In genomic region chr15:48396020-48396419, GRCh38 we compare ENCODE assay signal across 19 cellular contexts.
A peak's percentile ranks its signal among the peaks of the same experiment; 100 is the strongest.
DNase-seq lines count a peak whose midpoint lies in the region; ATAC-seq and TF ChIP-seq lines count a peak whose summit lies in the region.
"Had no signal": no experiment of that assay in that cellular context is flagged by ENCODE, and none has a peak within 500 bp of the region (broad histone marks: within the 10 kb centered on the region; RNA-seq: fewer than 3 reads in every experiment).

No MANE protein-coding gene starts in this region.

- H3K4me1 ChIP-seq in ACC112 (ENCODE audit: control insufficient read depth, insufficient read depth, low read length, unreplicated experiment) (peaks cover 46% of the 10 kb centered on the region), adipocyte (ENCODE audit: control insufficient read depth, insufficient read depth, low read length) (peaks cover 76% of the 10 kb centered on the region), A673 (ENCODE audit: insufficient read depth, low read length, poor library complexity, severe bottlenecking) (peaks cover 15% of the 10 kb centered on the region)

- H3K27me3 ChIP-seq in ACC112 (ENCODE audit: insufficient read depth, low read length) (no peaks in the 10 kb centered on the region), adipocyte (replicated peaks; ENCODE audit: control insufficient read depth, insufficient read depth, low read length) (no peaks in the 10 kb centered on the region), A673 (replicated peaks; ENCODE audit: insufficient read depth, low read depth, low read length, poor library complexity) (no peaks in the 10 kb centered on the region)
- H3K27me3 ChIP-seq: SJSA1 had no signal

- H3K79me2 ChIP-seq in ACC112 (ENCODE audit: control insufficient read depth, insufficient read depth, low read length, unreplicated experiment): no peaks in the 10 kb centered on the region

- ATAC-seq in stimulated activated naive CD8-positive, alpha-beta T cell treated with anti-CD3 and anti-CD28 coated beads, Interleukin-15, Interleukin-2, amounts not matched to agents 100 U/mL and 50 U/mL, for 24 hours: no peak
- no peak for ATAC-seq in GM18517 (IDR thresholded peaks at IDR 0.05; ENCODE audit: unreplicated experiment)
- ATAC-seq: K562 had no signal

- POLR2A ChIA-PET in A673 (lab: Charles Lee; ENCODE audit: low non-redundant PET): interaction anchor here (0.6 kb wide), 1 partner anchor 148 kb away, joined by 5 read pairs; no protein-coding TSS in a partner anchor

- H3K27ac ChIP-seq in ACC112 (ENCODE audit: low read depth, low read length) (peak overlapping the region; percentile 82), A673 (ENCODE audit: low read depth, low read length, poor library complexity, severe bottlenecking) (no peak overlapping the region)
- H3K27ac ChIP-seq: SJSA1 had no signal

- no TSS peak for BruUV-seq in A673 (replicated peaks; lab: Mats Ljungman, UMichigan)

- H3K4me3 ChIP-seq in ACC112 (ENCODE audit: low read depth, low read length): peak overlapping the region; percentile 42; the same call in 1 of the 2 replicates
- H3K4me3 ChIP-seq in adipocyte (ENCODE audit: low read length): no peak overlapping the region
- H3K4me3 ChIP-seq in A673 (ENCODE audit: low read depth, low read length, poor library complexity, severe bottlenecking): no peak overlapping the region
- H3K4me3 ChIP-seq: K562, SJSA1 had no signal

- TF ChIP-seq CTCF in A673 (conservative IDR thresholded peaks at IDR 0.05; ENCODE audit: low read depth, low read length): no peak

- H3K9ac ChIP-seq in adipocyte (ENCODE audit: low read length): peak overlapping the region; percentile 18

- no peaks in the 10 kb centered on the region for H3K36me3 ChIP-seq in ACC112 (ENCODE audit: insufficient read depth, low read length)
- H3K36me3 ChIP-seq in adipocyte (ENCODE audit: control insufficient read depth, insufficient read depth, low read length, severe bottlenecking): no peaks in the 10 kb centered on the region
- no peaks in the 10 kb centered on the region for H3K36me3 ChIP-seq in A673 (ENCODE audit: insufficient read depth, low read length, poor library complexity, severe bottlenecking)
- H3K36me3 ChIP-seq: SJSA1 had no signal

- DNase-seq in adipocyte (ENCODE audit: low read depth) (no peak), head of caudate nucleus (peak in 25 of 42 donors; percentile 9 to 78 (median 39)), putamen (ENCODE audit: low spot score) (peak; percentile 46), NCI-H69 (lab: John Stamatoyannopoulos, UW) (no peak), A673 (ENCODE audit: low spot score) (no peak)
- DNase-seq in stimulated activated naive CD8-positive, alpha-beta T cell treated with anti-CD3 and anti-CD28 coated beads, Interleukin-15, Interleukin-2, amounts not matched to agents 100 U/mL and 50 U/mL, for 24 hours: no peak
- DNase-seq: activated CD4-positive, alpha-beta T cell treated with anti-CD3 and anti-CD28 coated beads for 4 hours; activated naive CD4-positive, alpha-beta T cell treated with anti-CD3 and anti-CD28 coated beads, Interleukin-2, amount 10 ng/mL, durations not matched to agents 7 days and 5 days; dermis blood vessel endothelial cell; DMS79 treated with DMSO at 0.1 percent for 48 hours; H9; kidney glomerular epithelial cell; NCI-H2029 treated with DMSO at 0.1 percent for 48 hours; NCI-H524 treated with DMSO at 0.1 percent for 48 hours; posterior cingulate gyrus had no signal

- CTCF ChIA-PET in A673 (lab: Charles Lee): no interaction called here

- H2AFZ ChIP-seq in ACC112 (ENCODE audit: low read length, unreplicated experiment): no peak overlapping the region

- no peaks in the 10 kb centered on the region for H3K9me3 ChIP-seq in adipocyte (ENCODE audit: control insufficient read depth, low read length)
- H3K9me3 ChIP-seq in A673 (ENCODE audit: low read depth, low read length, poor library complexity, severe bottlenecking): no peaks in the 10 kb centered on the region
- H3K9me3 ChIP-seq: SJSA1 had no signal

- intact Hi-C loops in head of caudate nucleus (cut with DNase I): no loop called here
- intact Hi-C loops in A673 (cut with micrococcal nuclease; ENCODE audit: unreplicated experiment): no loop called here

Comparison
In these comparisons a context has a peak if more than half of its experiments do, and no peak if none do; other contexts are left out.
1. DNase-seq: peak in head of caudate nucleus (25 of 42) and putamen (single experiment); none in adipocyte (single experiment), stimulated activated naive CD8-positive, alpha-beta T cell treated with anti-CD3 and anti-CD28 coated beads, Interleukin-15, Interleukin-2, amounts not matched to agents 100 U/mL and 50 U/mL, for 24 hours (single experiment), NCI-H69 (single experiment) and A673 (single experiment).